ENCODE assay signal across 25 cellular contexts in the genomic region with DNA sequence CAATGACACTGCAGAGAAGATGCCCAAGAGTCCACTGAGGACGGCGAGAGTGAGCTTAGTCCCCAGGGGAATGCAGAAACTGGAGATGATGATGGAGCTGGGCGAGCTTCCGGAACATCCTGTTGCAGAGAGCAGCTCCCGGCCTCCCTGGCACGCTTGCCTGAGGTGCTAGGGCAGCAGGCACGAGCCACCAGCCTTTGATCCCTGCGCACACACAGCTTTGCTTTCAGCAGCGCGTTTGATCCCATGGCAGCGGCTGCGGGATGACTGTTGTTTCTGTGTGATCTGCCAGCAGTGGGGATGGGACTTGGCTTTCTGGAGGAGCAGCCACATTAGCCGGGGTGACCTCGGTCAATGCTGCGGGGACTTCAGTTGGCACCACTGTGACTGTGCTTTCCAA.
A peak's percentile ranks its signal among the peaks of the same experiment; 100 is the strongest.
DNase-seq lines count a peak whose midpoint lies in the region; ATAC-seq and TF ChIP-seq lines count a peak whose summit lies in the region.
"Had no signal": no experiment of that assay in that cellular context is flagged by ENCODE, and none has a peak within 500 bp of the region (broad histone marks: within the 10 kb centered on the region; RNA-seq: fewer than 3 reads in every experiment).

No MANE protein-coding gene starts in this region.

- no peaks in the 10 kb centered on the region for H3K27me3 ChIP-seq in neural progenitor cell
- no peaks in the 10 kb centered on the region for H3K27me3 ChIP-seq in transverse colon
- H3K27me3 ChIP-seq: MG63 had no signal

- intact Hi-C loops in natural killer cell (cut with micrococcal nuclease) = no loop called here
- intact Hi-C loops in transverse colon (cut with DNase I; ENCODE audit: low total_unique reads) = no loop called here

- H3K36me3 ChIP-seq in neural progenitor cell (no peaks in the 10 kb centered on the region), transverse colon (no peaks in the 10 kb centered on the region)
- H3K36me3 ChIP-seq: HAP-1, MG63 had no signal

- H3K27ac ChIP-seq in neural progenitor cell = no peak overlapping the region
- H3K27ac ChIP-seq in transverse colon = no peak overlapping the region
- H3K27ac ChIP-seq: GM23248, RWPE1 had no signal

- TF ChIP-seq CTCF in natural killer cell (IDR thresholded peaks at IDR 0.05) = no peak
- no peak for TF ChIP-seq CTCF in neural progenitor cell (IDR thresholded peaks at IDR 0.05)
- TF ChIP-seq CTCF in transverse colon (IDR thresholded peaks at IDR 0.05) = no peak

- H3K9me3 ChIP-seq in neural progenitor cell (ENCODE audit: low read depth) (no peaks in the 10 kb centered on the region), transverse colon (no peaks in the 10 kb centered on the region)
- H3K9me3 ChIP-seq: HAP-1, MG63 had no signal

- peaks cover 0 to 5% of the 10 kb centered on the region in 2 donors for H3K4me1 Mint-ChIP-seq in natural killer cell treated with Interleukin-12 subunit alpha and Interleukin-12 subunit beta and Interleukin-15 and Interleukin-18, amount 100 ng/mL, for 72 hours (ENCODE audit: low read depth in 2 of 2)
- H3K4me1 Mint-ChIP-seq in natural killer cell = no peaks in the 10 kb centered on the region
- H3K4me1 Mint-ChIP-seq in neural progenitor cell = peaks cover 20% of the 10 kb centered on the region

- H3K9me3 Mint-ChIP-seq in natural killer cell treated with Interleukin-12 subunit alpha and Interleukin-12 subunit beta and Interleukin-15 and Interleukin-18, amount 100 ng/mL, for 72 hours = no peaks in the 10 kb centered on the region
- H3K9me3 Mint-ChIP-seq in natural killer cell (no peaks in the 10 kb centered on the region), neural progenitor cell (no peaks in the 10 kb centered on the region)

- DNase-seq in natural killer cell treated with Interleukin-12 subunit alpha and Interleukin-12 subunit beta and Interleukin-15 and Interleukin-18, amount 100 ng/mL, for 72 hours (ENCODE audit: low spot score) = peak; percentile 46
- DNase-seq in natural killer cell = no peak
- peak; percentile 96 for DNase-seq in SW480 (ENCODE audit: low spot score)
- no peak for DNase-seq in neural progenitor cell (ENCODE audit: low spot score)
- DNase-seq in NOMO-1 (lab: John Stamatoyannopoulos, UW; ENCODE audit: unreplicated experiment in 2 of 2) = no peak
- DNase-seq in transverse colon = no peak
- DNase-seq: 8988T, ACHN, GDM1, GM23248, MG63, NCI-H1105 treated with DMSO at 0.1 percent for 48 hours, NCI-H146, NCI-H1930, NCI-H2107, NCI-H446, NCI-H524 treated with DMSO at 0.1 percent for 48 hours, NCI-H774, PC-3, SHP77 had no signal

- H3K4me1 ChIP-seq in neural progenitor cell (peaks cover 10% of the 10 kb centered on the region), transverse colon (no peaks in the 10 kb centered on the region)
- H3K4me1 ChIP-seq: HAP-1 had no signal

- no peak overlapping the region for H3K27ac Mint-ChIP-seq in natural killer cell treated with Interleukin-12 subunit alpha and Interleukin-12 subunit beta and Interleukin-15 and Interleukin-18, amount 100 ng/mL, for 72 hours
- H3K27ac Mint-ChIP-seq in natural killer cell = no peak overlapping the region
- H3K27ac Mint-ChIP-seq in neural progenitor cell = peak overlapping the region; percentile 54

- no peak for TF ChIP-seq EP300 in transverse colon (IDR thresholded peaks at IDR 0.05; ENCODE audit: low read depth)

- in situ Hi-C loops in transverse colon (cut with MboI; ENCODE audit: low pct_ligation_motif_present in 1 of 4, low pct_unique_long_range_greater_than_20kb in 1 of 4, low sequenced_read_pairs in 3 of 4) = loop anchor here in 2 of 4 donors (25.0 kb wide), 1 partner anchor 246 kb away; no protein-coding TSS in a partner anchor

- no peaks in the 10 kb centered on the region for H3K79me2 ChIP-seq in neural progenitor cell (ENCODE audit: low read depth)

- H3K9ac ChIP-seq in neural progenitor cell = no peak overlapping the region
- H3K9ac ChIP-seq: GM23248 had no signal

- H3K36me3 Mint-ChIP-seq in natural killer cell treated with Interleukin-12 subunit alpha and Interleukin-12 subunit beta and Interleukin-15 and Interleukin-18, amount 100 ng/mL, for 72 hours = no peaks in the 10 kb centered on the region
- H3K36me3 Mint-ChIP-seq in natural killer cell (no peaks in the 10 kb centered on the region), neural progenitor cell (peaks cover 9% of the 10 kb centered on the region)

- no peaks in the 10 kb centered on the region for H4K20me1 ChIP-seq in neural progenitor cell (ENCODE audit: low read depth)

- TF ChIP-seq POLR2A in transverse colon (IDR thresholded peaks at IDR 0.05) = no peak

- H3K4me3 ChIP-seq in neural progenitor cell (no peak overlapping the region), transverse colon (no peak overlapping the region)
- H3K4me3 ChIP-seq: GM12878, GM23248, HAP-1, K562, MG63 had no signal

- 90% methylated on average over 15 of the region's 15 CpGs; no CpG with 5 or more reads in 1 of the 2 donors for WGBS in transverse colon (ENCODE audit: low coverage in 1 of 2), 2 donors

- H3F3A ChIP-seq in neural progenitor cell (ENCODE audit: low read depth) = no peaks in the 10 kb centered on the region

- ATAC-seq in natural killer cell treated with Interleukin-12 subunit alpha and Interleukin-12 subunit beta and Interleukin-15 and Interleukin-18, amount 100 ng/mL, for 72 hours = no peak
- no peak for ATAC-seq in natural killer cell
- no peak for ATAC-seq in HG03439 (IDR thresholded peaks at IDR 0.05; ENCODE audit: unreplicated experiment)
- ATAC-seq: GM12878, K562, PC-3 had no signal

- H3K27me3 Mint-ChIP-seq in natural killer cell treated with Interleukin-12 subunit alpha and Interleukin-12 subunit beta and Interleukin-15 and Interleukin-18, amount 100 ng/mL, for 72 hours = no peaks in the 10 kb centered on the region
- H3K27me3 Mint-ChIP-seq in natural killer cell (ENCODE audit: low read depth in 2 of 2) (peaks cover 0 to 10% of the 10 kb centered on the region in 2 donors), neural progenitor cell (ENCODE audit: insufficient read depth, low read depth) (peaks cover 7% of the 10 kb centered on the region)

- no peak overlapping the region for H2AFZ ChIP-seq in neural progenitor cell (replicated peaks)
- H2AFZ ChIP-seq: GM23248 had no signal

- H3K4me2 ChIP-seq in neural progenitor cell = no peak overlapping the region

- H3K4me3 Mint-ChIP-seq in natural killer cell treated with Interleukin-12 subunit alpha and Interleukin-12 subunit beta and Interleukin-15 and Interleukin-18, amount 100 ng/mL, for 72 hours = no peak overlapping the region
- H3K4me3 Mint-ChIP-seq in natural killer cell = no peak overlapping the region
- no peak overlapping the region for H3K4me3 Mint-ChIP-seq in neural progenitor cell

Comparison
In these comparisons a context has a peak if more than half of its experiments do, and no peak if none do; other contexts are left out.
1. DNase-seq: peak in natural killer cell treated with Interleukin-12 subunit alpha and Interleukin-12 subunit beta and Interleukin-15 and Interleukin-18, amount 100 ng/mL, for 72 hours (single experiment) and SW480 (single experiment); none in natural killer cell (single experiment), neural progenitor cell (single experiment), NOMO-1 (0 of 2) and transverse colon (single experiment).